Comparison of ENCODE assay signal across 1 cellular context in genomic region chr7:1071731-1072254, GRCh38.
A peak's percentile ranks its signal among the peaks of the same experiment; 100 is the strongest.
TF ChIP-seq lines count a peak whose summit lies in the region.

No MANE protein-coding gene starts in this region.

TF ChIP-seq in HepG2, 621 proteins besides CTCF, POLR2A, EP300 and RAD21:
- peak; percentile 16 for TF ChIP-seq AGO2 (optimal IDR thresholded peaks at IDR 0.05; ENCODE audit: low read depth, low read length)
- no peak for TF ChIP-seq TEAD3 (CRISPR knock-in tag; optimal IDR thresholded peaks at IDR 0.05; ENCODE audit: borderline replicate concordance)
- TF ChIP-seq, protein P1, sequence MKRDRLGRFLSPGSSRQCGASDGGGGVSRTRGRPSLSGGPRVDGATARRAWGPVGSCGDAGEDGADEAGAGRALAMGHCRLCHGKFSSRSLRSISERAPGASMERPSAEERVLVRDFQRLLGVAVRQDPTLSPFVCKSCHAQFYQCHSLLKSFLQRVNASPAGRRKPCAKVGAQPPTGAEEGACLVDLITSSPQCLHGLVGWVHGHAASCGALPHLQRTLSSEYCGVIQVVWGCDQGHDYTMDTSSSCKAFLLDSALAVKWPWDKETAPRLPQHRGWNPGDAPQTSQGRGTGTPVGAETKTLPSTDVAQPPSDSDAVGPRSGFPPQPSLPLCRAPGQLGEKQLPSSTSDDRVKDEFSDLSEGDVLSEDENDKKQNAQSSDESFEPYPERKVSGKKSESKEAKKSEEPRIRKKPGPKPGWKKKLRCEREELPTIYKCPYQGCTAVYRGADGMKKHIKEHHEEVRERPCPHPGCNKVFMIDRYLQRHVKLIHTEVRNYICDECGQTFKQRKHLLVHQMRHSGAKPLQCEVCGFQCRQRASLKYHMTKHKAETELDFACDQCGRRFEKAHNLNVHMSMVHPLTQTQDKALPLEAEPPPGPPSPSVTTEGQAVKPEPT (CRISPR knock-in tag; IDR thresholded peaks at IDR 0.05; ENCODE audit: low read depth) = no peak
- no peak for TF ChIP-seq ZNF446 (CRISPR knock-in tag; IDR thresholded peaks at IDR 0.05)
